8 cellular contexts compared by ENCODE assay signal in genomic region chr6:80105972-80106417, GRCh38. TPM values are rescaled to one million over a fixed set of nuclear protein-coding genes. Genes with fewer than 3 reads are reported as not detected.
DNase-seq lines count a peak whose midpoint lies in the region; TF ChIP-seq lines count a peak whose summit lies in the region.

No MANE protein-coding gene starts in this region.

- no peak overlapping the region for H2BK15ac ChIP-seq in H9 (ENCODE audit: low read depth, low read length)

- H3K9me2 ChIP-seq in SU-DHL-6 (replicated peaks; ENCODE audit: insufficient read depth, low read length): no peaks in the 10 kb centered on the region
- H3K9me2 ChIP-seq in hepatocyte (replicated peaks; ENCODE audit: insufficient read depth): no peaks in the 10 kb centered on the region

- no peak overlapping the region for H3T11ph ChIP-seq in H9 (ENCODE audit: low read length)

- no peak for TF ChIP-seq POLR2A in suprapubic skin (IDR thresholded peaks at IDR 0.05)

- H3K79me2 ChIP-seq in H9 (ENCODE audit: insufficient read depth, low read length) (peaks cover 7% of the 10 kb centered on the region; the same call in 1 of the 2 replicates), SU-DHL-6 (ENCODE audit: insufficient read depth, low read length) (peaks cover 23% of the 10 kb centered on the region), hepatocyte (peaks cover 26% of the 10 kb centered on the region)

- H3K36me3 ChIP-seq in Caco-2 (ENCODE audit: control insufficient read depth, insufficient read depth, low read length): no peaks in the 10 kb centered on the region
- no peaks in the 10 kb centered on the region for H3K36me3 ChIP-seq in SU-DHL-6 (ENCODE audit: low read length)
- H3K36me3 ChIP-seq in hepatocyte (replicated peaks; ENCODE audit: insufficient read depth, low read depth): no peaks in the 10 kb centered on the region
- no peaks in the 10 kb centered on the region for H3K36me3 ChIP-seq in suprapubic skin

- H4K5ac ChIP-seq in H9 (ENCODE audit: insufficient read length, low read depth, low read length): no peak overlapping the region

- H4K91ac ChIP-seq in H9 (ENCODE audit: insufficient read length, low read depth, low read length): no peak overlapping the region

- no peak for DNase-seq in Caco-2
- no peak for DNase-seq in H9
- no peak for DNase-seq in hepatocyte (ENCODE audit: low spot score)
- DNase-seq in suprapubic skin (ENCODE audit: low spot score in 2 of 2): no peak
- no peak for DNase-seq in kidney tubule cell (ENCODE audit: low spot score)
- no peak for DNase-seq in activated CD8-positive, alpha-beta memory T cell treated with anti-CD3 and anti-CD28 coated beads, Interleukin-2, amount 50 U/mL, for 48 hours
- no peak for DNase-seq in effector CD4-positive, alpha-beta T cell

- no peaks in the 10 kb centered on the region for H3K23me2 ChIP-seq in H9 (ENCODE audit: insufficient read length, low read depth, low read length, poor library complexity, severe bottlenecking)

- H3K23ac ChIP-seq in H9 (ENCODE audit: insufficient read length, low read depth, low read length): no peak overlapping the region

- H3K14ac ChIP-seq in H9 (ENCODE audit: insufficient read depth, low read length): no peak overlapping the region

- CTCF ChIA-PET in Caco-2 (lab: Charles Lee): interaction anchor here (0.7 to 1.0 kb wide), 4 partner anchors 23 to 1802 kb away, joined by 3 to 7 read pairs (median 4); no protein-coding TSS in a partner anchor

- POLR2A ChIA-PET in Caco-2 (lab: Charles Lee): interaction anchor here (0.6 to 1.5 kb wide), 10 partner anchors 12 to 204 kb away, joined by 3 to 5 read pairs (median 4); partner anchors contain the start of gene TTK

- no peak overlapping the region for H3K4ac ChIP-seq in H9 (ENCODE audit: low read depth, low read length)

- no peak for TF ChIP-seq EP300 in suprapubic skin (IDR thresholded peaks at IDR 0.05)

- peak overlapping the region; percentile 93 for H3K4me3 Mint-ChIP-seq in Caco-2 (ENCODE audit: unreplicated experiment)
- H3K4me3 Mint-ChIP-seq in H9: peak overlapping the region; percentile 96 to 98

- H3K4me1 ChIP-seq in Caco-2 (peaks cover 6% of the 10 kb centered on the region), H9 (ENCODE audit: insufficient read depth, low read length) (no peaks in the 10 kb centered on the region; the same call in 1 of the 2 replicates), hepatocyte (ENCODE audit: insufficient read depth) (peaks cover 8% of the 10 kb centered on the region), suprapubic skin (peaks cover 15% of the 10 kb centered on the region)

- no peak for TF ChIP-seq CTCF in Caco-2 (IDR thresholded peaks at IDR 0.05; ENCODE audit: insufficient read depth in 1 of 2, low read depth in 1 of 2, low read length in 1 of 2, severe bottlenecking in 1 of 2, unreplicated experiment in 1 of 2)
- TF ChIP-seq CTCF in H9 (conservative IDR thresholded peaks at IDR 0.05): no peak
- TF ChIP-seq CTCF in SU-DHL-6 (IDR thresholded peaks at IDR 0.05; ENCODE audit: insufficient read depth, low read length, poor library complexity, severe bottlenecking): no peak
- TF ChIP-seq CTCF in hepatocyte (IDR thresholded peaks at IDR 0.05; ENCODE audit: poor library complexity): no peak
- no peak for TF ChIP-seq CTCF in suprapubic skin (IDR thresholded peaks at IDR 0.05)

- H3K9me3 Mint-ChIP-seq in Caco-2 (ENCODE audit: unreplicated experiment) (no peaks in the 10 kb centered on the region), H9 (no peaks in the 10 kb centered on the region)

- no peak overlapping the region for H2BK20ac ChIP-seq in H9 (ENCODE audit: low read depth, low read length, poor library complexity, severe bottlenecking)

- peaks cover 16% of the 10 kb centered on the region for H3K4me1 Mint-ChIP-seq in Caco-2 (ENCODE audit: low read depth, unreplicated experiment)
- peaks cover 20 to 23% of the 10 kb centered on the region in 2 experiments for H3K4me1 Mint-ChIP-seq in H9

- no peaks in the 10 kb centered on the region for H3K27me3 Mint-ChIP-seq in Caco-2 (ENCODE audit: insufficient read depth, unreplicated experiment)
- H3K27me3 Mint-ChIP-seq in H9 (ENCODE audit: low read depth): peaks cover 10% of the 10 kb centered on the region

- H3K4me3 ChIP-seq in Caco-2 (ENCODE audit: low read depth, low read length) (peak overlapping the region; percentile 34), SU-DHL-6 (ENCODE audit: insufficient read depth, low read length, poor library complexity, severe bottlenecking) (peak overlapping the region; percentile 53), hepatocyte (peak overlapping the region; percentile 21), suprapubic skin (peak overlapping the region; percentile 59)

- no CpG with 5 or more reads among the region's 6 CpGs for WGBS in H9 (ENCODE audit: extremely low coverage, insufficient read length, low lambda C conversion rate)
- WGBS in hepatocyte (ENCODE audit: low lambda C conversion rate, missing lambda C conversion rate): 11% methylated on average over 6 of the region's 6 CpGs
- 3% methylated on average over 6 of the region's 6 CpGs for WGBS in suprapubic skin

- no peak overlapping the region for H2BK120ac ChIP-seq in H9 (ENCODE audit: low read depth, low read length, poor library complexity, severe bottlenecking)

- no peak overlapping the region for H4K8ac ChIP-seq in H9 (replicated peaks; ENCODE audit: insufficient read length, low read depth, low read length)

- H2BK5ac ChIP-seq in H9 (ENCODE audit: insufficient read length, low read length): no peak overlapping the region

- no peak overlapping the region for H2BK12ac ChIP-seq in H9 (ENCODE audit: insufficient read length, low read depth, low read length)

- H3K9ac ChIP-seq in H9 (ENCODE audit: extremely low read depth, insufficient read length, low read length): no peak overlapping the region
- peak overlapping the region; percentile 48 for H3K9ac ChIP-seq in SU-DHL-6 (ENCODE audit: low read length)

- H3K36me3 Mint-ChIP-seq in Caco-2 (ENCODE audit: insufficient read depth, unreplicated experiment) (no peaks in the 10 kb centered on the region), H9 (ENCODE audit: insufficient read depth in 1 of 3, low read depth in 3 of 3) (no peaks in the 10 kb centered on the region; a peak in 1 of 7 replicates)

- BruUV-seq in Caco-2 (replicated peaks; lab: Mats Ljungman, UMichigan): TSS peak; percentile 75

- H4K20me1 ChIP-seq in H9 (ENCODE audit: control insufficient read depth, insufficient read depth, insufficient read length) (no peaks in the 10 kb centered on the region), SU-DHL-6 (ENCODE audit: low read depth, low read length) (no peaks in the 10 kb centered on the region), hepatocyte (ENCODE audit: insufficient read depth, poor library complexity, severe bottlenecking) (no peaks in the 10 kb centered on the region)

- H3K9me3 ChIP-seq in Caco-2 (no peaks in the 10 kb centered on the region), H9 (ENCODE audit: control insufficient read depth, low read depth, low read length) (no peaks in the 10 kb centered on the region), SU-DHL-6 (ENCODE audit: insufficient read depth, low read length) (no peaks in the 10 kb centered on the region), hepatocyte (ENCODE audit: low read depth) (no peaks in the 10 kb centered on the region), suprapubic skin (no peaks in the 10 kb centered on the region)

- intact Hi-C loops in Caco-2 (cut with micrococcal nuclease; ENCODE audit: unreplicated experiment): loop anchor here (1.0 to 10.0 kb wide), 3 partner anchors 21 to 104 kb away; partner anchors contain the start of gene TTK

- no peak overlapping the region for H2AK5ac ChIP-seq in H9 (ENCODE audit: insufficient read length, low read length)

- H3F3A ChIP-seq in SU-DHL-6 (ENCODE audit: insufficient read depth): no peaks in the 10 kb centered on the region

- H3K56ac ChIP-seq in H9 (ENCODE audit: insufficient read length, low read depth, low read length): no peak overlapping the region

- no peaks in the 10 kb centered on the region for H3K79me1 ChIP-seq in H9 (ENCODE audit: insufficient read depth, low read depth, low read length, poor library complexity, severe bottlenecking)

- H2AFZ ChIP-seq in H9 (ENCODE audit: low read length): no peak overlapping the region
- peak overlapping the region; percentile 93 for H2AFZ ChIP-seq in SU-DHL-6 (ENCODE audit: low read depth, low read length, severe bottlenecking)
- peak overlapping the region; percentile 90 for H2AFZ ChIP-seq in hepatocyte

- H3K4me2 ChIP-seq in H9 (ENCODE audit: insufficient read depth, insufficient read length, low read length): peak overlapping the region; percentile 38
- H3K4me2 ChIP-seq in SU-DHL-6 (ENCODE audit: low read depth, low read length, poor library complexity, severe bottlenecking): peak overlapping the region; percentile 91
- peak overlapping the region; percentile 71 for H3K4me2 ChIP-seq in hepatocyte

- no peaks in the 10 kb centered on the region for H3K27me3 ChIP-seq in Caco-2 (replicated peaks; ENCODE audit: control insufficient read depth, insufficient read depth, low read length)
- no peaks in the 10 kb centered on the region for H3K27me3 ChIP-seq in H9 (ENCODE audit: insufficient read depth, low read length)
- no peaks in the 10 kb centered on the region for H3K27me3 ChIP-seq in SU-DHL-6 (ENCODE audit: low read length)
- no peaks in the 10 kb centered on the region for H3K27me3 ChIP-seq in hepatocyte
- H3K27me3 ChIP-seq in suprapubic skin: no peaks in the 10 kb centered on the region

- H3K27ac ChIP-seq in H9 (ENCODE audit: insufficient read length, low read depth, low read length): no peak overlapping the region
- 0 out of 2 replicates have a peak overlapping the region, but pooled peaks have one; percentile 10 for H3K27ac ChIP-seq in SU-DHL-6 (ENCODE audit: low read depth, low read length)
- peak overlapping the region; percentile 43 for H3K27ac ChIP-seq in hepatocyte
- H3K27ac ChIP-seq in suprapubic skin: no peak overlapping the region

- peak overlapping the region; percentile 83 for H3K27ac Mint-ChIP-seq in Caco-2 (ENCODE audit: unreplicated experiment)
- peak overlapping the region; percentile 35 to 83 (median 74); a peak in 5 of 7 replicates for H3K27ac Mint-ChIP-seq in H9

- no peak overlapping the region for H3K18ac ChIP-seq in H9 (ENCODE audit: insufficient read length, low read depth, low read length)

RNA-seq across cellular contexts. Expression of gene BCKDHB, which starts 0.5 kb away (rescaled TPM):
- 28.0 and 29.7 TPM in 2 replicates for total RNA-seq in Caco-2 (2022)
- total RNA-seq in H9 (2021): 26.6 and 28.5 TPM in 2 replicates
- total RNA-seq in hepatocyte: 32.0 and 33.8 TPM in 2 replicates
- polyA plus RNA-seq in hepatocyte: 27.4 and 28.7 TPM in 2 replicates
- 10 to 100 TPM; 10.5 to 17.2 (median 14.1) TPM for total RNA-seq in suprapubic skin

Comparison
In these comparisons a context has a peak if more than half of its experiments do, and no peak if none do; other contexts are left out.
1. H3K27ac ChIP-seq: peak in SU-DHL-6 (single experiment) and hepatocyte (single experiment); none in H9 (single experiment) and suprapubic skin (single experiment).
2. H3K4me2 ChIP-seq: peak in every context shown above with its lines; median percentile 91 in SU-DHL-6; 71 in hepatocyte; 38 in H9.
3. Peak in every context shown above with its lines, with median percentiles within 50 percentile points of each other: H3K4me3 ChIP-seq.